ENCODE assay signal across 3 cellular contexts in genomic region chr12:63220921-63221320, GRCh38.
TF ChIP-seq lines count a peak whose summit lies in the region.

No MANE protein-coding gene starts in this region.

TF ChIP-seq in liver, 16 proteins besides CTCF, POLR2A, EP300 and RAD21:
- TF ChIP-seq FOXA1 (IDR thresholded peaks at IDR 0.05) (no peak), RXRA (IDR thresholded peaks at IDR 0.05) (peak in 1 of 2 donors; percentile 14), YY1 (IDR thresholded peaks at IDR 0.05) (peak; percentile 27)

TF ChIP-seq in HepG2, 621 proteins besides CTCF, POLR2A, EP300 and RAD21:
- no peak for TF ChIP-seq HES4 (CRISPR knock-in tag; IDR thresholded peaks at IDR 0.05; ENCODE audit: borderline replicate concordance)

TF ChIP-seq in H1, 55 proteins besides CTCF, POLR2A, EP300 and RAD21:
- TF ChIP-seq FOSL1 (IDR thresholded peaks at IDR 0.05; ENCODE audit: insufficient read depth, low read depth, low read length) (no peak), GTF2F1 (IDR thresholded peaks at IDR 0.05; ENCODE audit: borderline replicate concordance, low read depth, low read length) (no peak), CREB1 (IDR thresholded peaks at IDR 0.05) (no peak), SIRT6 (IDR thresholded peaks at IDR 0.05; ENCODE audit: low read length) (no peak), KDM4A (IDR thresholded peaks at IDR 0.05; ENCODE audit: low read depth, low read length, severe bottlenecking) (no peak), EZH2 (IDR thresholded peaks at IDR 0.05; ENCODE audit: low read depth, low read length, severe bottlenecking) (no peak), HDAC2 (IDR thresholded peaks at IDR 0.05; ENCODE audit: borderline replicate concordance in 1 of 2, low read depth in 2 of 2, low read length in 2 of 2) (no peak), SRF (IDR thresholded peaks at IDR 0.05; ENCODE audit: low read depth, low read length) (no peak), ATF2 (IDR thresholded peaks at IDR 0.05; ENCODE audit: low read length) (no peak), POLR2AphosphoS5 (IDR thresholded peaks at IDR 0.05; ENCODE audit: low read depth, low read length) (no peak), POU5F1 (IDR thresholded peaks at IDR 0.05; ENCODE audit: low read depth, low read length) (no peak), TAF7 (optimal IDR thresholded peaks at IDR 0.05; ENCODE audit: borderline replicate concordance, low read depth, low read length) (no peak), PHF8 (conservative IDR thresholded peaks at IDR 0.05; ENCODE audit: low read depth, low read length) (no peak), RFX5 (IDR thresholded peaks at IDR 0.05; ENCODE audit: borderline replicate concordance, low read depth, low read length) (no peak), SP4 (IDR thresholded peaks at IDR 0.05; ENCODE audit: low read length) (no peak), RXRA (IDR thresholded peaks at IDR 0.05; ENCODE audit: insufficient read depth, low read depth, low read length) (no peak), E2F6 (IDR thresholded peaks at IDR 0.05) (no peak), CHD2 (IDR thresholded peaks at IDR 0.05; ENCODE audit: low read length) (no peak), CHD7 (IDR thresholded peaks at IDR 0.05; ENCODE audit: insufficient replicate concordance, low read length) (no peak)
- TF ChIP-seq, protein P1, sequence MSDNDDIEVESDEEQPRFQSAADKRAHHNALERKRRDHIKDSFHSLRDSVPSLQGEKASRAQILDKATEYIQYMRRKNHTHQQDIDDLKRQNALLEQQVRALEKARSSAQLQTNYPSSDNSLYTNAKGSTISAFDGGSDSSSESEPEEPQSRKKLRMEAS (IDR thresholded peaks at IDR 0.05), result no peak
TF ChIP-seq in H1: peak in this region for 0.
